7 cellular contexts compared by ENCODE assay signal in the genomic region with DNA sequence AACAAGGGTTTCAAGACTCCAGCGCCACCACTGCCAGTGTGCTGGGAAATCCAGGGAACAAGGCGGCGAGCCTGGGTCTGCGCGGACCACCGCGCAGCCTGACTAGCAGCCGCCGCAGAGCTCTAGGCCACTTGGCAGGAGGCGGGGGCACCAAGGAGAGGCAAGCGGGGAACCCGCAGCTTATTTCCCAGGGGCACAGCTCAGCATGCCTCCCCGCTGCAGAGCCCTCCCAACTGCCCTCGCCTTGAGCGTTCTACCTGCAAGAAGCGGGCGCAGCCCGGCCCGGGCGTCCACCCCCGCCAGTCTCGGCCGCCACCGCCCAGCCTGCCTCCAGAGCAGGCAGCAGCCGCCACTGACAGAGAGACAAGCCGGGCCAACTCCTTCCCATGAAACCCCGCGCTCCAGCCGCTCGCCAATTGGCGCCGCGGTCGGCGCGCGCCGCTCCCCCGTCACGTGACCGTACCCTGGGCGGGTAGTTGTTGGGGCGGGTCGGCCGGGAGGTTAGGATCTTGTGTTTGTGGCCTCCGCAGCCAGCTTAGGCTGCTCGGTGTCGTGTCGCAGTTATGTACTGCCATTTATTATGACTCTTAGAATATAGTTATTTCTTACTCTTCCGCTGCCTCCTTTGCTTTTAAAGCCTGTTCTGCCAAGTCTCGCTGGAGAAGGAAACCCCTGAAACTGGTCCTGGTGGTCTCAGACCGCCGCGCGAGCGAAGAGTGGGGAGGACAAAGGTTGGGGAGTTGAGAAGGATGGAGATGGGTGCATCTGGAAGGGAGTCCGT.
DNase-seq lines count a peak whose midpoint lies in the region; ATAC-seq, FAIRE-seq and TF ChIP-seq lines count a peak whose summit lies in the region.

Gene LNPK (minus strand): TSS at position 365 of the 781 bp plus-strand sequence. CDS start 6,683 bp downstream, outside the sequence.

- peak; percentile 95 for FAIRE-seq in GM18507 (lab: Jason Lieb, UNC)

- peak; percentile 92 for ATAC-seq in HG02981 (IDR thresholded peaks at IDR 0.05; ENCODE audit: unreplicated experiment)

- in situ Hi-C loops in astrocyte of the cerebellum (cut with HindIII; ENCODE audit: low sequenced_read_pairs): no loop called here

- TF ChIP-seq CTCF in astrocyte of the cerebellum (IDR thresholded peaks at IDR 0.05; ENCODE audit: low read depth, low read length, missing control alignments): no peak
- TF ChIP-seq CTCF in retinal pigment epithelial cell (conservative IDR thresholded peaks at IDR 0.05; ENCODE audit: low read depth, low read length): no peak

- peak within 1 kb of the TSS; percentile 91 for H3K4me3 ChIP-seq in astrocyte of the cerebellum (ENCODE audit: low read depth, low read length)
- H3K4me3 ChIP-seq in retinal pigment epithelial cell (ENCODE audit: low read length): peak within 1 kb of the TSS; percentile 79

- DNase-seq in GM18507 (ENCODE audit: extremely low spot score, insufficient read length, low read depth) (peak; percentile 88), NCI-H2029 treated with DMSO at 0.1 percent for 48 hours (lab: John Stamatoyannopoulos, UW) (peak; percentile 78), T-helper 9 cell (peak; percentile 90), astrocyte of the cerebellum (ENCODE audit: low read depth) (peak; percentile 36), hippocampal formation (lab: John Stamatoyannopoulos, UW) (peak; percentile 89 to 95), retinal pigment epithelial cell (ENCODE audit: low read depth) (peak; percentile 62)

Comparison
In these comparisons a context has a peak if more than half of its experiments do, and no peak if none do; other contexts are left out.
1. Peak in every context shown above with its lines: DNase-seq, ATAC-seq and H3K4me3 ChIP-seq.
2. DNase-seq: peak in every context shown above with its lines; median percentile 92 in hippocampal formation; 90 in T-helper 9 cell; 88 in GM18507; 78 in NCI-H2029 treated with DMSO at 0.1 percent for 48 hours; 62 in retinal pigment epithelial cell; 36 in astrocyte of the cerebellum.